32 cellular contexts compared by ENCODE assay signal in the genomic region with DNA sequence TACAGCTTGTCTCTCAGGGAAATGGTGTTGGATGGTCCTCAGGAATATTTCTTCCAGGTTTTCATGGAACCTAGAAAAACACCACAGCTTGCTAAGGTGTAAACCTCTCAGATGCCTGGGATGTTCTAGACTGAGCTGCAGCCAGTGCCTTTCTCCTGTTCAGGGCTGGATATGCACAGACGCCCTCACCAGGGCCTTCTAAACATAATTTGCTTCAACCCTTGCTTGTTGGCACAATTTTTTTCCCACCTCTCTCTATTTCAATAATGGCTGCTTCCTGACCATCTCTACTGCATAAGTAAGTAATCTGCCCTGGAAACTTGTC. TPM values are rescaled to one million over a fixed set of nuclear protein-coding genes. Genes with fewer than 3 reads are reported as not detected.
"Had no signal": no experiment of that assay in that cellular context is flagged by ENCODE, and none has a peak within 500 bp of the region (broad histone marks: within the 10 kb centered on the region; RNA-seq: fewer than 3 reads in every experiment).

No MANE protein-coding gene starts in this region.

- H3K9me3 ChIP-seq: gastroesophageal sphincter, neutrophil, ovary, right lobe of liver, testis, transverse colon had no signal

- H3K36me3 Mint-ChIP-seq: activated CD4-positive, alpha-beta memory T cell treated with anti-CD3 and anti-CD28 coated beads for 36 hours; mesothelial cell of epicardium; naive B cell had no signal

- H3K27ac ChIP-seq: gastroesophageal sphincter, neutrophil, ovary, testis, transverse colon had no signal

- H3K27ac Mint-ChIP-seq: activated CD4-positive, alpha-beta memory T cell treated with anti-CD3 and anti-CD28 coated beads for 36 hours; activated T-cell treated with anti-CD3 and anti-CD28 coated beads, Interleukin-2, amount 50 U/mL, for 24 hours; mesothelial cell of epicardium; nephron progenitor cell; progenitor cell of endocrine pancreas had no signal

- H3K9me3 Mint-ChIP-seq: activated CD4-positive, alpha-beta memory T cell treated with anti-CD3 and anti-CD28 coated beads for 36 hours; activated T-cell treated with anti-CD3 and anti-CD28 coated beads, Interleukin-2, amount 50 U/mL, for 24 hours; central memory CD8-positive, alpha-beta T cell; immature natural killer cell; mesothelial cell of epicardium; naive B cell; nephron progenitor cell had no signal

- H3K4me3 Mint-ChIP-seq: activated CD4-positive, alpha-beta memory T cell treated with anti-CD3 and anti-CD28 coated beads for 36 hours; activated T-cell treated with anti-CD3 and anti-CD28 coated beads, Interleukin-2, amount 50 U/mL, for 24 hours; activated T-helper 17 cell treated with anti-CD3 and anti-CD28 coated beads, Interleukin-2, amount 50 U/mL, for 72 hours; central memory CD8-positive, alpha-beta T cell; immature natural killer cell; mesothelial cell of epicardium; naive B cell; nephron progenitor cell had no signal

- ATAC-seq: activated T-helper 17 cell treated with anti-CD3 and anti-CD28 coated beads, Interleukin-2, amount 50 U/mL, for 72 hours; gastroesophageal sphincter; left colon had no signal

- H3K36me3 ChIP-seq: neutrophil, ovary, right lobe of liver, transverse colon had no signal

- DNase-seq: activated CD4-positive, alpha-beta memory T cell treated with anti-CD3 and anti-CD28 coated beads for 36 hours; activated CD4-positive, alpha-beta T cell treated with anti-CD3 and anti-CD28 coated beads for 4 hours; activated CD4-positive, CD25-positive, alpha-beta regulatory T cell; activated gamma-delta T cell treated with Interleukin-2 at 50 U/mL for 16 hours; activated naive CD4-positive, alpha-beta T cell treated with anti-CD3 and anti-CD28 coated beads, Interleukin-2, amount 50 U/mL, for 16 hours; activated T-cell treated with anti-CD3 and anti-CD28 coated beads, Interleukin-2, amount 50 U/mL, for 24 hours; anterior cingulate cortex; dermis blood vessel endothelial cell; effector CD4-positive, alpha-beta T cell; hippocampal formation; immature natural killer cell; kidney; left colon; naive B cell; nephron progenitor cell; ovary; stimulated activated CD4-positive, alpha-beta T cell treated with anti-CD3 and anti-CD28 coated beads, Interleukin-2, amount 100 ng/mL, for 48 hours; stimulated activated naive CD4-positive, alpha-beta T cell treated with Interleukin-2 at 50 U/mL for 16 hours; testis; transverse colon had no signal

- H3K4me3 ChIP-seq: gastroesophageal sphincter, ovary, testis, transverse colon had no signal

- H3K4me1 Mint-ChIP-seq: immature natural killer cell had no signal

- H3K27me3 Mint-ChIP-seq: activated CD4-positive, alpha-beta memory T cell treated with anti-CD3 and anti-CD28 coated beads for 36 hours; activated T-cell treated with anti-CD3 and anti-CD28 coated beads, Interleukin-2, amount 50 U/mL, for 24 hours; activated T-helper 17 cell treated with anti-CD3 and anti-CD28 coated beads, Interleukin-2, amount 50 U/mL, for 72 hours; central memory CD8-positive, alpha-beta T cell; naive B cell; progenitor cell of endocrine pancreas had no signal

- H3K27me3 ChIP-seq: gastroesophageal sphincter, neutrophil, ovary, right lobe of liver, testis, transverse colon had no signal

RNA-seq across cellular contexts. Expression of gene ERICH6, which starts 31.0 kb away (rescaled TPM):
- total RNA-seq: activated CD4-positive, alpha-beta memory T cell treated with anti-CD3 and anti-CD28 coated beads for 36 hours; bronchial epithelial cell; dermis blood vessel endothelial cell; gastroesophageal sphincter; left colon; lower leg skin; progenitor cell of endocrine pancreas; renal cortical epithelial cell; skeletal muscle tissue; T-helper 1 cell treated with Interleukin-12 subunit alpha and Interleukin-12 subunit beta and Interleukin-4 antibody, amounts not matched to agents 30 ng/mL and 1 ng/mL, for 36 hours; transverse colon had no signal
